ENCODE assay signal across 20 cellular contexts in genomic region chr1:239723821-239724367, GRCh38.
"Had no signal": no experiment of that assay in that cellular context is flagged by ENCODE, and none has a peak within 500 bp of the region (broad histone marks: within the 10 kb centered on the region; RNA-seq: fewer than 3 reads in every experiment).

No MANE protein-coding gene starts in this region.

- H3K36me3 ChIP-seq: brain microvascular endothelial cell, heart right ventricle, upper lobe of left lung had no signal

- H3K9me3 ChIP-seq: upper lobe of left lung had no signal

- H3K27me3 ChIP-seq: brain microvascular endothelial cell, heart right ventricle, upper lobe of left lung had no signal

- H3K4me3 ChIP-seq: heart right ventricle, lung, upper lobe of left lung had no signal

- FAIRE-seq: keratinocyte had no signal

- H3K27ac Mint-ChIP-seq: activated naive CD8-positive, alpha-beta T cell treated with anti-CD3 and anti-CD28 coated beads, Interleukin-2, amount 10 ng/mL, durations not matched to agents 7 days and 5 days; activated T-cell treated with anti-CD3 and anti-CD28 coated beads, Interleukin-2, amount 50 U/mL, for 72 hours; dendritic cell treated with granulocyte-macrophage colony-stimulating factor and Interleukin-4, amounts not matched to agents 40 ng/mL and 50 ng/mL, for 4 days; natural killer cell; progenitor cell of endocrine pancreas had no signal

- H3K4me3 Mint-ChIP-seq: activated naive CD8-positive, alpha-beta T cell treated with anti-CD3 and anti-CD28 coated beads, Interleukin-2, amount 10 ng/mL, durations not matched to agents 7 days and 5 days; dendritic cell treated with granulocyte-macrophage colony-stimulating factor and Interleukin-4, amounts not matched to agents 40 ng/mL and 50 ng/mL, for 4 days; natural killer cell had no signal

- H3K27ac ChIP-seq: brain microvascular endothelial cell, heart right ventricle, upper lobe of left lung had no signal

- DNase-seq: activated CD8-positive, alpha-beta memory T cell treated with anti-CD3 and anti-CD28 coated beads, Interleukin-2, amount 50 U/mL, for 48 hours; activated effector memory CD4-positive, alpha-beta T cell treated with Interleukin-2 at 50 U/mL for 16 hours; activated naive CD8-positive, alpha-beta T cell treated with anti-CD3 and anti-CD28 coated beads, Interleukin-2, amount 10 ng/mL, durations not matched to agents 7 days and 5 days; activated T-cell treated with anti-CD3 and anti-CD28 coated beads, Interleukin-2, amount 50 U/mL, for 72 hours; amygdala; brain microvascular endothelial cell; caudate nucleus; effector CD4-positive, alpha-beta T cell; foreskin fibroblast; heart right ventricle; natural killer cell; stimulated activated CD4-positive, alpha-beta T cell treated with anti-CD3 and anti-CD28 coated beads, Interleukin-2, amount 100 ng/mL, for 48 hours; stimulated activated CD8-positive, alpha-beta memory T cell treated with anti-CD3 and anti-CD28 coated beads, Interleukin-4, amount 100 ng/mL, for 48 hours; stimulated activated naive CD4-positive, alpha-beta T cell; T-helper 1 cell; upper lobe of left lung had no signal

- H3K9me3 Mint-ChIP-seq: activated T-cell treated with anti-CD3 and anti-CD28 coated beads, Interleukin-2, amount 50 U/mL, for 72 hours; dendritic cell treated with granulocyte-macrophage colony-stimulating factor and Interleukin-4, amounts not matched to agents 40 ng/mL and 50 ng/mL, for 4 days; natural killer cell had no signal

- ATAC-seq: activated T-cell treated with anti-CD3 and anti-CD28 coated beads, Interleukin-2, amount 50 U/mL, for 72 hours; heart right ventricle; natural killer cell had no signal

- H3K27me3 Mint-ChIP-seq: activated naive CD8-positive, alpha-beta T cell treated with anti-CD3 and anti-CD28 coated beads, Interleukin-2, amount 10 ng/mL, durations not matched to agents 7 days and 5 days; dendritic cell treated with granulocyte-macrophage colony-stimulating factor and Interleukin-4, amounts not matched to agents 40 ng/mL and 50 ng/mL, for 4 days had no signal
